8 cellular contexts compared by ENCODE assay signal in genomic region chr20:53829706-53830521, GRCh38.
A peak's percentile ranks its signal among the peaks of the same experiment; 100 is the strongest.
DNase-seq lines count a peak whose midpoint lies in the region; ATAC-seq and TF ChIP-seq lines count a peak whose summit lies in the region.

No MANE protein-coding gene starts in this region.

- H3K23ac ChIP-seq in IMR-90 (ENCODE audit: low read depth, low read length), result peak overlapping the region; percentile 98

- no peaks in the 10 kb centered on the region for H3K9me3 ChIP-seq in IMR-90 (ENCODE audit: control insufficient read depth, insufficient read depth, low read length)
- no peaks in the 10 kb centered on the region for H3K9me3 ChIP-seq in thyroid gland

- no peak for TF ChIP-seq RAD21 in IMR-90 (IDR thresholded peaks at IDR 0.05; ENCODE audit: low read length)

- peak; percentile 32 to 44 for ATAC-seq in activated T-cell treated with anti-CD3 and anti-CD28 coated beads, Interleukin-2, amount 50 U/mL, for 4 hours
- ATAC-seq in IMR-90 (ENCODE audit: low read depth) (peak; percentile 30), HG03520 (IDR thresholded peaks at IDR 0.05; ENCODE audit: unreplicated experiment) (no peak)
- ATAC-seq in activated naive CD8-positive, alpha-beta T cell treated with anti-CD3 and anti-CD28 coated beads, Interleukin-2, amount 50 U/mL, for 24 hours, result peak; percentile 22

- no peak overlapping the region for H2AFZ ChIP-seq in IMR-90 (replicated peaks; ENCODE audit: low read length, poor library complexity)

- H2BK15ac ChIP-seq in IMR-90 (ENCODE audit: low read depth, low read length), result peak overlapping the region; percentile 95

- DNase-seq in activated T-cell treated with anti-CD3 and anti-CD28 coated beads, Interleukin-2, amount 50 U/mL, for 4 hours, result no peak
- no peak for DNase-seq in activated T-cell treated with anti-CD3 and anti-CD28 coated beads, Interleukin-2, amount 50 U/mL, for 1 hour
- peak; percentile 51 for DNase-seq in IMR-90
- DNase-seq in activated naive CD8-positive, alpha-beta T cell treated with anti-CD3 and anti-CD28 coated beads, Interleukin-2, amount 50 U/mL, for 24 hours, result no peak
- peak; percentile 44 for DNase-seq in left kidney (ENCODE audit: low read depth, low spot score)
- peak; percentile 45 to 63 for DNase-seq in thyroid gland
- DNase-seq in SKM-1 (lab: John Stamatoyannopoulos, UW; ENCODE audit: unreplicated experiment), result no peak

- H3K56ac ChIP-seq in IMR-90 (ENCODE audit: extremely low read depth, insufficient read depth, low read length), result peak overlapping the region; percentile 98

- peak overlapping the region; percentile 97 for H3K14ac ChIP-seq in IMR-90 (replicated peaks; ENCODE audit: low read depth, low read length)

- H2AK9ac ChIP-seq in IMR-90 (replicated peaks; ENCODE audit: low read depth, low read length, poor library complexity), result no peak overlapping the region

- no peaks in the 10 kb centered on the region for H4K20me1 ChIP-seq in IMR-90 (ENCODE audit: insufficient read depth, low read length)

- TF ChIP-seq CTCF in IMR-90 (conservative IDR thresholded peaks at IDR 0.05; ENCODE audit: low read depth, low read length) (no peak; the same call in 1 of the 2 replicates), thyroid gland (IDR thresholded peaks at IDR 0.05) (no peak)

- BruUV-seq in IMR-90 (replicated peaks; lab: Mats Ljungman, UMichigan), result no TSS peak

- H3K4me3 ChIP-seq in IMR-90 (ENCODE audit: insufficient read depth, low read depth, low read length), result peak overlapping the region; percentile 45
- H3K4me3 ChIP-seq in thyroid gland (replicated peaks in 1 of 3), result peak overlapping the region in 1 of 3 donors; percentile 1

- peak overlapping the region; percentile 99 for H3K4me2 ChIP-seq in IMR-90 (ENCODE audit: low read depth, low read length)

- POLR2A ChIA-PET in IMR-90 (lab: Charles Lee; ENCODE audit: unreplicated experiment), result interaction anchor here (0.7 kb wide), 1 partner anchor 10 kb away, joined by 5 read pairs; no protein-coding TSS in a partner anchor

- CTCF ChIA-PET in IMR-90 (lab: Yijun Ruan, JAX), result interaction anchor here (1.4 kb wide), 1 partner anchor 85 kb away, joined by 10 read pairs; no protein-coding TSS in a partner anchor

- no peaks in the 10 kb centered on the region for H3K36me3 Mint-ChIP-seq in activated T-cell treated with anti-CD3 and anti-CD28 coated beads, Interleukin-2, amount 50 U/mL, for 4 hours (ENCODE audit: insufficient read depth)
- no peaks in the 10 kb centered on the region for H3K36me3 Mint-ChIP-seq in activated naive CD8-positive, alpha-beta T cell treated with anti-CD3 and anti-CD28 coated beads, Interleukin-2, amount 50 U/mL, for 24 hours (ENCODE audit: low read depth)

- no peaks in the 10 kb centered on the region for H3K36me3 ChIP-seq in IMR-90 (ENCODE audit: control insufficient read depth, insufficient read depth, low read length)
- no peaks in the 10 kb centered on the region for H3K36me3 ChIP-seq in thyroid gland

- H3K18ac ChIP-seq in IMR-90 (ENCODE audit: low read depth, low read length), result peak overlapping the region; percentile 100

- intact Hi-C loops in IMR-90 (cut with micrococcal nuclease), result loop anchor here (1.0 to 5.0 kb wide), 6 partner anchors 37 to 251 kb away; no protein-coding TSS in a partner anchor
- intact Hi-C loops in thyroid gland (cut with DNase I), result no loop called here

- H3K9ac ChIP-seq in IMR-90 (ENCODE audit: low read depth, low read length), result peak overlapping the region; percentile 89

- H3K79me1 ChIP-seq in IMR-90 (ENCODE audit: low read depth in 1 of 2, low read length in 2 of 2), result peaks cover 0 to 13% of the 10 kb centered on the region in 2 experiments; a peak in 2 of 4 replicates

- TF ChIP-seq POLR2A in IMR-90 (IDR thresholded peaks at IDR 0.05; ENCODE audit: low read depth, low read length) (no peak; the same call in 1 of the 2 replicates), thyroid gland (IDR thresholded peaks at IDR 0.05) (peak in 1 of 2 donors; percentile 41)

- in situ Hi-C loops in IMR-90 (cut with MboI; ENCODE audit: low sequenced_read_pairs), result no loop called here

- H3K9me3 Mint-ChIP-seq in activated T-cell treated with anti-CD3 and anti-CD28 coated beads, Interleukin-2, amount 50 U/mL, for 4 hours, result peaks cover 8% of the 10 kb centered on the region
- H3K9me3 Mint-ChIP-seq in activated naive CD8-positive, alpha-beta T cell treated with anti-CD3 and anti-CD28 coated beads, Interleukin-2, amount 50 U/mL, for 24 hours, result peaks cover 11% of the 10 kb centered on the region

- peak overlapping the region; percentile 98 for H4K91ac ChIP-seq in IMR-90 (ENCODE audit: insufficient read depth, low read depth, low read length)

- peak overlapping the region; percentile 99 for H3K27ac ChIP-seq in IMR-90 (ENCODE audit: insufficient read depth, low read length)
- H3K27ac ChIP-seq in thyroid gland, result peak overlapping the region; percentile 90 to 97 (median 94)

- H3K27ac Mint-ChIP-seq in activated naive CD8-positive, alpha-beta T cell treated with anti-CD3 and anti-CD28 coated beads, Interleukin-2, amount 50 U/mL, for 24 hours, result peak overlapping the region; percentile 93

- dilution Hi-C loops in IMR-90 (cut with HindIII; ENCODE audit: low sequenced_read_pairs, unreplicated experiment), result no loop called here

- peak overlapping the region; percentile 99 for H2BK5ac ChIP-seq in IMR-90 (ENCODE audit: low read depth, low read length, poor library complexity, severe bottlenecking)

- peak overlapping the region; percentile 81 for H3K4me3 Mint-ChIP-seq in activated T-cell treated with anti-CD3 and anti-CD28 coated beads, Interleukin-2, amount 50 U/mL, for 4 hours
- peak overlapping the region; percentile 79 for H3K4me3 Mint-ChIP-seq in activated naive CD8-positive, alpha-beta T cell treated with anti-CD3 and anti-CD28 coated beads, Interleukin-2, amount 50 U/mL, for 24 hours

- peak overlapping the region; percentile 99 for H4K5ac ChIP-seq in IMR-90 (ENCODE audit: low read depth, low read length)

- H3K27me3 Mint-ChIP-seq in activated T-cell treated with anti-CD3 and anti-CD28 coated beads, Interleukin-2, amount 50 U/mL, for 4 hours (ENCODE audit: low read depth), result no peaks in the 10 kb centered on the region
- H3K27me3 Mint-ChIP-seq in activated naive CD8-positive, alpha-beta T cell treated with anti-CD3 and anti-CD28 coated beads, Interleukin-2, amount 50 U/mL, for 24 hours, result no peaks in the 10 kb centered on the region

- WGBS in IMR-90 (ENCODE audit: extremely low coverage in 2 of 2, insufficient read length in 1 of 2), 2 experiments, result 0% methylated on average over 1 of the region's 5 CpGs; no CpG with 5 or more reads in 1 of the 2 experiments
- WGBS in thyroid gland, 2 donors, result 15 to 22% methylated on average over 5 of the region's 5 CpGs

- 0 out of 2 replicates have a peak, but pooled peaks cover 10% of the 10 kb centered on the region for H3K9me1 ChIP-seq in IMR-90 (ENCODE audit: insufficient read depth, low read length)

- peak overlapping the region; percentile 73 for H2AK5ac ChIP-seq in IMR-90 (ENCODE audit: low read depth, low read length)

- H3K27me3 ChIP-seq in IMR-90 (ENCODE audit: control insufficient read depth, insufficient read depth, low read length) (no peaks in the 10 kb centered on the region), thyroid gland (no peaks in the 10 kb centered on the region)

- peak overlapping the region; percentile 97 for H2BK120ac ChIP-seq in IMR-90 (ENCODE audit: low read depth, low read length)

- H2BK20ac ChIP-seq in IMR-90 (ENCODE audit: low read depth, low read length), result peak overlapping the region; percentile 99

- H3K4me1 Mint-ChIP-seq in activated T-cell treated with anti-CD3 and anti-CD28 coated beads, Interleukin-2, amount 50 U/mL, for 4 hours (ENCODE audit: low read depth), result peaks cover 56% of the 10 kb centered on the region
- peaks cover 66% of the 10 kb centered on the region for H3K4me1 Mint-ChIP-seq in activated naive CD8-positive, alpha-beta T cell treated with anti-CD3 and anti-CD28 coated beads, Interleukin-2, amount 50 U/mL, for 24 hours

- peak overlapping the region; percentile 97 for H3K4ac ChIP-seq in IMR-90 (ENCODE audit: low read depth, low read length)

- peaks cover 5% of the 10 kb centered on the region for H3K4me1 ChIP-seq in IMR-90 (ENCODE audit: control insufficient read depth, insufficient read depth, low read length)
- H3K4me1 ChIP-seq in thyroid gland, result peaks cover 26 to 47% of the 10 kb centered on the region in 2 donors

- peak overlapping the region; percentile 92 to 93 for H4K8ac ChIP-seq in IMR-90 (ENCODE audit: low read depth in 2 of 2, low read length in 2 of 2)

TF ChIP-seq in IMR-90, 13 proteins besides CTCF, POLR2A, EP300 and RAD21:
- TF ChIP-seq MXI1 (IDR thresholded peaks at IDR 0.05; ENCODE audit: borderline replicate concordance, low read depth, low read length) (no peak), USF2 (IDR thresholded peaks at IDR 0.05; ENCODE audit: low read depth, low read length) (no peak), RCOR1 (IDR thresholded peaks at IDR 0.05; ENCODE audit: insufficient replicate concordance, low read length) (no peak), CEBPB (IDR thresholded peaks at IDR 0.05; ENCODE audit: low read depth, low read length) (no peak), MAFK (IDR thresholded peaks at IDR 0.05; ENCODE audit: low read depth, low read length) (no peak), NFE2L2 (IDR thresholded peaks at IDR 0.05; ENCODE audit: low read depth, low read length) (no peak), SMC3 (IDR thresholded peaks at IDR 0.05; ENCODE audit: low read depth, low read length) (no peak)

Comparison
In these comparisons a context has a peak if more than half of its experiments do, and no peak if none do; other contexts are left out.
1. DNase-seq: peak in IMR-90 (single experiment), left kidney (single experiment) and thyroid gland (2 of 2); none in activated T-cell treated with anti-CD3 and anti-CD28 coated beads, Interleukin-2, amount 50 U/mL, for 4 hours (single experiment), activated T-cell treated with anti-CD3 and anti-CD28 coated beads, Interleukin-2, amount 50 U/mL, for 1 hour (single experiment), activated naive CD8-positive, alpha-beta T cell treated with anti-CD3 and anti-CD28 coated beads, Interleukin-2, amount 50 U/mL, for 24 hours (single experiment) and SKM-1 (single experiment).